8 cellular contexts compared by ENCODE assay signal in the genomic region with DNA sequence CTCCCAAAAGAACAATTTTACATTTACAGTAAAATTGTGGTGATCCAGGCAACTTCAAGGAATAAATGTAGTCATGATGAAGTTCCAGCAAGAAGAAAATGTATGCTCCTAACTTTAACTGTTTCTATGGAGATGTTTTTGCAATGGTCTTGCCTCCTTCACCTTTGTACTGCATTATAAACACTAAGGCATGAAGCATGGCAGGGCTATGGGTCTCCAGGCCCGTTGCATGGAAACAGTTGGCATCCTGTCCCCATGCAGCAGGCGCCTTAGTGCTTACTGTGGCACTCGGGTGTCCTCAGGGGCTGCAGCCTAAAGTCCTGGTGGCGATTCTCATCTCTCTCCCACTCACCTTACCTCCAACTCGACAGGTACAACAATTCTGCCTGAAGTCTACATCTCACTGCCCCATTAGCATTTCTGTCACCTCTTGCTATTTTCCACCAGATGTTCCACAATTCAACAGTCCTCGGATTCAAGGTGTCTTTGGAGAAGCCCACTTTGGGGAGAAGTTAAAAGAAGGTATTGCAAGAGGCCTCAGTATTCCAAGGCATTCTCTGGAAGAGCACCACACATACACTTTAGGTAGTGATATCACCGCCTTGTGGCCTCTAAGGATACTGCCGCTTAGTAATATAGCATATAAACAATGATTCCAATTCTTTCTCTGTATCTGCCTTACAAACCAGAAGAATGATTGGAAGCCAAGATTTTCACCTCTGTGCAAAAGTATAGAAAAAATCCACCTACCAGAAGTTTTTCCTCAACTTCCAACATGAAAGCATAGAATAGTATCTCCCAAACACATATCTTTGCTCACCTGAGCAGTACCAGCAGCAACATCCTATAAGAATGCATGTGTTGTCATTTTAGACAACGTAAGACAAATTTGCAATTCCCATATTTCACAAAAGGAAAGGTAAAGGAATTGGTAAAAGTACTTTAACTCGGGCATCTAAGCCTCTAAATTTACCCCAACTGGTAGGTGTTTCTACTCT. TPM values are rescaled to one million over a fixed set of nuclear protein-coding genes. Genes with fewer than 3 reads are reported as not detected.
DNase-seq lines count a peak whose midpoint lies in the region; ATAC-seq, FAIRE-seq and TF ChIP-seq lines count a peak whose summit lies in the region.

No MANE protein-coding gene starts in this region.

- TF ChIP-seq POLR2A in gastroesophageal sphincter (IDR thresholded peaks at IDR 0.05) (no peak), spleen (IDR thresholded peaks at IDR 0.05) (no peak)

- DNase-seq in cardiac muscle cell (ENCODE audit: low read depth in 1 of 2, low spot score in 1 of 2) = peak; percentile 57 to 73
- DNase-seq in cardiac septum (ENCODE audit: low spot score) = no peak
- peak; percentile 64 for DNase-seq in HTR-8/SVneo (ENCODE audit: insufficient read length, low spot score)
- peak; percentile 85 for DNase-seq in SK-MEL-5 (ENCODE audit: low read depth, low spot score)
- DNase-seq in spleen = no peak
- DNase-seq in LoVo (ENCODE audit: low spot score) = no peak

- no peak for TF ChIP-seq EP300 in gastroesophageal sphincter (IDR thresholded peaks at IDR 0.05)

- no peaks in the 10 kb centered on the region for H3K27me3 ChIP-seq in cardiac muscle cell
- H3K27me3 ChIP-seq in gastroesophageal sphincter = no peaks in the 10 kb centered on the region
- peaks cover 0 to 43% (median 12%) of the 10 kb centered on the region in 7 donors for H3K27me3 ChIP-seq in spleen (replicated peaks in 1 of 7)

- H3K9me3 ChIP-seq in cardiac muscle cell (ENCODE audit: low read depth) (no peaks in the 10 kb centered on the region), gastroesophageal sphincter (no peaks in the 10 kb centered on the region), spleen (no peaks in the 10 kb centered on the region)

- intact Hi-C loops in cardiac septum (cut with DNase I) = loop anchor here (5.0 kb wide), 2 partner anchors 84 to 116 kb away; no protein-coding TSS in a partner anchor
- intact Hi-C loops in spleen (cut with DNase I; ENCODE audit: low total_unique reads) = loop anchor here (10.0 kb wide), 1 partner anchor 253 kb away; no protein-coding TSS in a partner anchor

- 56 to 74% methylated on average over 8 to 10 of the region's 10 CpGs for WGBS in gastroesophageal sphincter (ENCODE audit: low coverage in 1 of 2), 2 donors
- 43 to 50% (median 47%) methylated on average over 10 of the region's 10 CpGs for WGBS in spleen, 5 donors

- H3K27ac ChIP-seq in cardiac muscle cell (no peak overlapping the region), gastroesophageal sphincter (no peak overlapping the region), spleen (peak overlapping the region in 5 of 8 donors; percentile 25 to 55 (median 33))

- ATAC-seq in gastroesophageal sphincter (no peak), HG03520 (IDR thresholded peaks at IDR 0.05; ENCODE audit: unreplicated experiment) (no peak)

- in situ Hi-C loops in SK-MEL-5 (cut with HindIII; ENCODE audit: low pct_unique_long_range_greater_than_20kb, low sequenced_read_pairs) = no loop called here

- TF ChIP-seq CTCF in cardiac muscle cell (IDR thresholded peaks at IDR 0.05; ENCODE audit: low read depth, low read length) (peak; percentile 71), gastroesophageal sphincter (IDR thresholded peaks at IDR 0.05) (peak; percentile 5 to 50 (median 40)), spleen (IDR thresholded peaks at IDR 0.05 in 8 of 11, conservative IDR thresholded peaks at IDR 0.05 in 3 of 11) (peak; percentile 12 to 61 (median 44))

- no peak overlapping the region for H3K4me3 ChIP-seq in cardiac muscle cell
- peak overlapping the region in 1 of 2 donors; percentile 71 for H3K4me3 ChIP-seq in gastroesophageal sphincter
- H3K4me3 ChIP-seq in spleen = peak overlapping the region in 2 of 8 donors; percentile 67 to 78

- H3K36me3 ChIP-seq in cardiac muscle cell (no peaks in the 10 kb centered on the region), gastroesophageal sphincter (no peaks in the 10 kb centered on the region), spleen (no peaks in the 10 kb centered on the region)

- FAIRE-seq in HTR-8/SVneo (lab: Jason Lieb, UNC) = peak; percentile 96

- H3K4me1 ChIP-seq in cardiac muscle cell (ENCODE audit: low read depth) (peaks cover 44% of the 10 kb centered on the region), gastroesophageal sphincter (peaks cover 0 to 84% (median 8%) of the 10 kb centered on the region in 3 donors), spleen (peaks cover 0 to 77% (median 32%) of the 10 kb centered on the region in 6 donors)

RNA-seq across cellular contexts. Expression of a gene that starts 5.1 kb away (rescaled TPM):
- 21.4 and 35.6 TPM in 2 replicates for total RNA-seq in cardiac muscle cell
- polyA plus RNA-seq in cardiac muscle cell = 20.7 and 29.1 TPM in 2 replicates
- 30.9 TPM for total RNA-seq in cardiac septum
- 7.1 and 7.5 TPM in 2 replicates for total RNA-seq in SK-MEL-5 (2014; rRNA removed; shearing (Covaris generic))
- polyA plus RNA-seq in SK-MEL-5 (2015; cell fraction: cytosol; rRNA removed) = 3.0 and 4.6 TPM in 2 replicates
- polyA plus RNA-seq in SK-MEL-5 (2015; cell fraction: nucleus; rRNA removed) = 6.1 and 6.3 TPM in 2 replicates
- 100 to 1,000 TPM in 1 of 4 donors, 10 to 100 TPM in 3; 61.8 to 105 (median 78.0) TPM for total RNA-seq in gastroesophageal sphincter
- 100 to 1,000 TPM in 5 of 7 donors, 10 to 100 TPM in 2; 73.0 to 191 (median 156) TPM for total RNA-seq in spleen
- 1 to 10 TPM; 6.8 to 9.7 (median 7.9) TPM for polyA plus RNA-seq in spleen

Comparison
In these comparisons a context has a peak if more than half of its experiments do, and no peak if none do; other contexts are left out.
1. DNase-seq: peak in cardiac muscle cell (2 of 2), HTR-8/SVneo (single experiment) and SK-MEL-5 (single experiment); none in cardiac septum (single experiment), spleen (single experiment) and LoVo (single experiment).
2. H3K27ac ChIP-seq: peak in spleen (5 of 8); none in cardiac muscle cell (single experiment) and gastroesophageal sphincter (0 of 4).
3. Peak in every context shown above with its lines, with median percentiles within 50 percentile points of each other: CTCF ChIP-seq.